ENCODE assay signal across 19 cellular contexts in genomic region chr19:52120286-52120685, GRCh38. TPM values are rescaled to one million over a fixed set of nuclear protein-coding genes. Genes with fewer than 3 reads are reported as not detected.
DNase-seq lines count a peak whose midpoint lies in the region; ATAC-seq and TF ChIP-seq lines count a peak whose summit lies in the region.
"Had no signal": no experiment of that assay in that cellular context is flagged by ENCODE, and none has a peak within 500 bp of the region (broad histone marks: within the 10 kb centered on the region; RNA-seq: fewer than 3 reads in every experiment).

No MANE protein-coding gene starts in this region.

- H3K79me2 ChIP-seq in PC-3 (ENCODE audit: low read length) = no peaks in the 10 kb centered on the region

- peaks cover 67 to 94% (median 94%) of the 10 kb centered on the region in 5 donors for H3K9me3 Mint-ChIP-seq in CD8-positive, alpha-beta memory T cell
- H3K9me3 Mint-ChIP-seq in endodermal cell = peaks cover 97% of the 10 kb centered on the region

- intact Hi-C loops in PC-3 (cut with micrococcal nuclease) = no loop called here
- intact Hi-C loops in psoas muscle (cut with DNase I) = no loop called here

- H3K4me1 ChIP-seq in CD8-positive, alpha-beta memory T cell (ENCODE audit: insufficient read depth, low read length) = no peaks in the 10 kb centered on the region
- H3K4me1 ChIP-seq in PC-3 (ENCODE audit: insufficient read depth, low read length) = no peaks in the 10 kb centered on the region
- H3K4me1 ChIP-seq in endodermal cell (ENCODE audit: control insufficient read depth, insufficient read depth, low read length) = no peaks in the 10 kb centered on the region
- H3K4me1 ChIP-seq in subcutaneous abdominal adipose tissue (ENCODE audit: control insufficient read depth in 5 of 5, insufficient read depth in 5 of 5, low read length in 5 of 5) = no peaks in the 10 kb centered on the region
- H3K4me1 ChIP-seq in psoas muscle = no peaks in the 10 kb centered on the region
- H3K4me1 ChIP-seq: BLaER1 treated with 17β-estradiol and CSF1 and Interleukin-3, amounts not matched to agents 10 nM and 100 nM had no signal

- ATAC-seq in PC-3 (no peak), GM18861 (IDR thresholded peaks at IDR 0.05; ENCODE audit: unreplicated experiment) (no peak), psoas muscle (no peak)

- CTCF ChIA-PET in CD8-positive, alpha-beta memory T cell (lab: Charles Lee) = no interaction called here
- CTCF ChIA-PET in PC-3 (lab: Charles Lee) = no interaction called here

- H3K27me3 ChIP-seq in CD8-positive, alpha-beta memory T cell (ENCODE audit: insufficient read depth, low read length, poor library complexity, severe bottlenecking) = no peaks in the 10 kb centered on the region
- H3K27me3 ChIP-seq in PC-3 (ENCODE audit: low read length) (no peaks in the 10 kb centered on the region), endodermal cell (ENCODE audit: control insufficient read depth, insufficient read depth, low read length, poor library complexity, severe bottlenecking) (no peaks in the 10 kb centered on the region), subcutaneous abdominal adipose tissue (ENCODE audit: control insufficient read depth in 5 of 5, insufficient read depth in 4 of 5, low read length in 5 of 5) (no peaks in the 10 kb centered on the region), psoas muscle (ENCODE audit: insufficient read depth in 3 of 3, low read length in 2 of 3) (no peaks in the 10 kb centered on the region)
- H3K27me3 ChIP-seq: BLaER1 treated with 17β-estradiol and CSF1 and Interleukin-3, amounts not matched to agents 10 nM and 100 nM had no signal

- peaks cover 70% of the 10 kb centered on the region for H3K9me3 ChIP-seq in CD8-positive, alpha-beta memory T cell (ENCODE audit: low read length)
- H3K9me3 ChIP-seq in PC-3 (ENCODE audit: low read length) = peaks cover 89% of the 10 kb centered on the region
- H3K9me3 ChIP-seq in endodermal cell (ENCODE audit: control insufficient read depth, low read length) = peaks cover 100% of the 10 kb centered on the region
- peaks cover 54 to 96% (median 77%) of the 10 kb centered on the region in 5 donors for H3K9me3 ChIP-seq in subcutaneous abdominal adipose tissue (ENCODE audit: control insufficient read depth in 5 of 5, low read length in 5 of 5)
- peaks cover 86% of the 10 kb centered on the region for H3K9me3 ChIP-seq in psoas muscle

- H3K9ac ChIP-seq in PC-3 (ENCODE audit: low read length) = no peak overlapping the region
- no peak overlapping the region for H3K9ac ChIP-seq in endodermal cell (ENCODE audit: extremely low read depth, low read length, poor library complexity, severe bottlenecking)
- no peak overlapping the region for H3K9ac ChIP-seq in subcutaneous abdominal adipose tissue (ENCODE audit: low read length in 5 of 5)
- H3K9ac ChIP-seq: BLaER1 treated with 17β-estradiol and CSF1 and Interleukin-3, amounts not matched to agents 10 nM and 100 nM; GM23248 had no signal

- peaks cover 67% of the 10 kb centered on the region for H3K36me3 ChIP-seq in CD8-positive, alpha-beta memory T cell (ENCODE audit: insufficient read depth, low read length)
- H3K36me3 ChIP-seq in PC-3 (ENCODE audit: low read depth, low read length) (peaks cover 98% of the 10 kb centered on the region), endodermal cell (ENCODE audit: control insufficient read depth, insufficient read depth, low read length) (peaks cover 99% of the 10 kb centered on the region), subcutaneous abdominal adipose tissue (ENCODE audit: control insufficient read depth in 5 of 5, insufficient read depth in 5 of 5, low read length in 5 of 5) (peaks cover 72 to 94% (median 86%) of the 10 kb centered on the region in 5 donors), psoas muscle (ENCODE audit: insufficient read depth in 1 of 2, low read depth in 1 of 2) (peaks cover 34 to 87% of the 10 kb centered on the region in 2 donors)

- no peaks in the 10 kb centered on the region for H3K27me3 Mint-ChIP-seq in CD8-positive, alpha-beta memory T cell
- no peaks in the 10 kb centered on the region for H3K27me3 Mint-ChIP-seq in endodermal cell (ENCODE audit: insufficient read depth)
- H3K27me3 Mint-ChIP-seq: B cell; CD4-positive, alpha-beta T cell had no signal

- no peak overlapping the region for H3K4me2 ChIP-seq in PC-3 (ENCODE audit: low read length)
- H3K4me2 ChIP-seq: BLaER1 treated with 17β-estradiol and CSF1 and Interleukin-3, amounts not matched to agents 10 nM and 100 nM had no signal

- no peak overlapping the region for H3K4me3 Mint-ChIP-seq in CD8-positive, alpha-beta memory T cell
- no peak overlapping the region for H3K4me3 Mint-ChIP-seq in endodermal cell
- H3K4me3 Mint-ChIP-seq: B cell; CD14-positive monocyte; CD4-positive, alpha-beta T cell had no signal

- no peaks in the 10 kb centered on the region for H3K4me1 Mint-ChIP-seq in CD8-positive, alpha-beta memory T cell
- no peaks in the 10 kb centered on the region for H3K4me1 Mint-ChIP-seq in endodermal cell
- H3K4me1 Mint-ChIP-seq: B cell, CD14-positive monocyte had no signal

- H3K4me3 ChIP-seq in CD8-positive, alpha-beta memory T cell (ENCODE audit: low read length) = peak overlapping the region; percentile 28
- H3K4me3 ChIP-seq in PC-3 (ENCODE audit: low read length) (peak overlapping the region; percentile 4; the same call in 1 of the 2 replicates), endodermal cell (ENCODE audit: low read length) (peak overlapping the region; percentile 68), subcutaneous abdominal adipose tissue (ENCODE audit: low read depth in 1 of 5, low read length in 5 of 5) (peak overlapping the region; percentile 3 to 66 (median 28)), psoas muscle (no peak overlapping the region)
- H3K4me3 ChIP-seq: GM23248 had no signal

- DNase-seq in CD8-positive, alpha-beta memory T cell = no peak
- DNase-seq in PC-3 (no peak), endodermal cell (no peak), psoas muscle (no peak), SK-N-DZ (ENCODE audit: low spot score) (no peak)
- DNase-seq: Calu3; CD4-positive, alpha-beta T cell; COR-L47; DMS53; DMS79 treated with DMSO at 0.1 percent for 48 hours; GF-D8; GM23248; H7; HCEC 1CT had no signal

- no TSS peak for BruUV-seq in PC-3 (replicated peaks; lab: Mats Ljungman, UMichigan)

- WGBS in endodermal cell (ENCODE audit: insufficient coverage in 1 of 2, insufficient read length in 1 of 2), 2 experiments = 97% methylated on average over 3 of the region's 3 CpGs; no CpG with 5 or more reads in 1 of the 2 experiments
- 97 to 98% (median 97%) methylated on average over 3 of the region's 3 CpGs for WGBS in psoas muscle, 3 donors

- POLR2A ChIA-PET in CD8-positive, alpha-beta memory T cell (lab: Charles Lee) = no interaction called here
- POLR2A ChIA-PET in PC-3 (lab: Charles Lee; ENCODE audit: unreplicated experiment) = no interaction called here

- H2AFZ ChIP-seq in PC-3 (ENCODE audit: low read length) = no peak overlapping the region
- H2AFZ ChIP-seq: GM23248 had no signal

- TF ChIP-seq CTCF in PC-3 (conservative IDR thresholded peaks at IDR 0.05; ENCODE audit: low read depth, low read length) = no peak
- no peak for TF ChIP-seq CTCF in endodermal cell (conservative IDR thresholded peaks at IDR 0.05)
- no peak for TF ChIP-seq CTCF in psoas muscle (IDR thresholded peaks at IDR 0.05)

- H3K27ac Mint-ChIP-seq in CD8-positive, alpha-beta memory T cell = no peak overlapping the region
- H3K27ac Mint-ChIP-seq in endodermal cell = no peak overlapping the region
- H3K27ac Mint-ChIP-seq: B cell; CD14-positive monocyte; CD4-positive, alpha-beta T cell had no signal

- H3K36me3 Mint-ChIP-seq in CD8-positive, alpha-beta memory T cell = peaks cover 66 to 98% (median 94%) of the 10 kb centered on the region in 3 donors
- H3K36me3 Mint-ChIP-seq in endodermal cell (ENCODE audit: low read depth) = peaks cover 96% of the 10 kb centered on the region

- H4K20me1 ChIP-seq in PC-3 (ENCODE audit: low read length) = no peaks in the 10 kb centered on the region
- H4K20me1 ChIP-seq: BLaER1 treated with 17β-estradiol and CSF1 and Interleukin-3, amounts not matched to agents 10 nM and 100 nM had no signal

- no peaks in the 10 kb centered on the region for H3F3A ChIP-seq in PC-3 (ENCODE audit: low read length, unreplicated experiment)

- H3K27ac ChIP-seq in CD8-positive, alpha-beta memory T cell (ENCODE audit: low read depth, low read length) = no peak overlapping the region
- H3K27ac ChIP-seq in PC-3 (ENCODE audit: low read length) = no peak overlapping the region
- no peak overlapping the region for H3K27ac ChIP-seq in endodermal cell (ENCODE audit: low read depth, low read length)
- no peak overlapping the region for H3K27ac ChIP-seq in subcutaneous abdominal adipose tissue (ENCODE audit: low read depth, low read length)
- H3K27ac ChIP-seq in psoas muscle = no peak overlapping the region
- H3K27ac ChIP-seq: BLaER1 treated with 17β-estradiol and CSF1 and Interleukin-3, amounts not matched to agents 10 nM and 100 nM; GM23248 had no signal

- H3K9me2 ChIP-seq in PC-3 (replicated peaks; ENCODE audit: low read length) = no peaks in the 10 kb centered on the region

RNA-seq across cellular contexts. Expression of gene ZNF616, which starts 19.5 kb away (rescaled TPM):
- 10 to 100 TPM; 11.2 to 12.6 TPM for total RNA-seq in CD8-positive, alpha-beta memory T cell
- 4.6 TPM for polyA plus RNA-seq in CD8-positive, alpha-beta memory T cell
- 3.7 and 3.9 TPM in 2 replicates for total RNA-seq in PC-3 (2014; rRNA removed)
- total RNA-seq in endodermal cell = 10 to 100 TPM; 23.5 to 24.5 TPM
- 12.2 TPM for polyA plus RNA-seq in endodermal cell (2013, experiment 1 of 2)
- 11.6 TPM for polyA plus RNA-seq in endodermal cell (2013, experiment 2 of 2)
- total RNA-seq in psoas muscle = 1 to 10 TPM; 1.8 to 6.2 (median 3.8) TPM
- 1 to 10 TPM; 1.5 to 4.8 (median 2.2) TPM for polyA plus RNA-seq in psoas muscle
- 7.3 and 8.6 TPM in 2 replicates for polyA plus RNA-seq in SK-N-DZ (2014; cell fraction: cytosol; rRNA removed)
- 2.8 and 3.5 TPM in 2 replicates for polyA plus RNA-seq in SK-N-DZ (2014; cell fraction: nucleus; rRNA removed)

RNA-seq across cellular contexts. Expression of gene ZNF841, which starts 24.7 kb away (rescaled TPM):
- 10 to 100 TPM; 14.5 to 15.2 TPM for total RNA-seq in CD8-positive, alpha-beta memory T cell
- polyA plus RNA-seq in CD8-positive, alpha-beta memory T cell = 5.7 TPM
- 11.6 and 15.0 TPM in 2 replicates for total RNA-seq in PC-3 (2014; rRNA removed)
- 10 to 100 TPM; 27.3 to 37.7 TPM for total RNA-seq in endodermal cell
- 6.8 TPM for polyA plus RNA-seq in endodermal cell (2013, experiment 1 of 2)
- polyA plus RNA-seq in endodermal cell (2013, experiment 2 of 2) = 6.1 TPM
- total RNA-seq in psoas muscle = 1 to 10 TPM; 3.0 to 4.4 (median 3.2) TPM
- 1 to 10 TPM; 1.2 to 4.3 (median 2.2) TPM for polyA plus RNA-seq in psoas muscle
- 3.1 and 6.5 TPM in 2 replicates for polyA plus RNA-seq in SK-N-DZ (2014; cell fraction: cytosol; rRNA removed)
- polyA plus RNA-seq in SK-N-DZ (2014; cell fraction: nucleus; rRNA removed) = 6.8 and 10.0 TPM in 2 replicates

RNA-seq across cellular contexts. Expression of gene ZNF836, which starts 51.1 kb away (rescaled TPM):
- total RNA-seq in CD8-positive, alpha-beta memory T cell = 10 to 100 TPM; 10.6 to 12.5 TPM
- polyA plus RNA-seq in CD8-positive, alpha-beta memory T cell = 17.1 TPM
- 2.6 and 8.0 TPM in 2 replicates for total RNA-seq in PC-3 (2014; rRNA removed)
- total RNA-seq in endodermal cell = 10 to 100 TPM; 22.1 to 26.2 TPM
- polyA plus RNA-seq in endodermal cell (2013, experiment 1 of 2) = 10.9 TPM
- 7.9 TPM for polyA plus RNA-seq in endodermal cell (2013, experiment 2 of 2)
- total RNA-seq in psoas muscle = 1 to 10 TPM; 2.1 to 6.4 (median 3.9) TPM
- polyA plus RNA-seq in psoas muscle = 1 to 10 TPM; 1.3 to 4.4 (median 1.8) TPM
- polyA plus RNA-seq in SK-N-DZ (2014; cell fraction: cytosol; rRNA removed) = 0.83 and 4.5 TPM in 2 replicates
- polyA plus RNA-seq in SK-N-DZ (2014; cell fraction: nucleus; rRNA removed) = 5.5 and 7.4 TPM in 2 replicates
